Comparison of ENCODE assay signal across 1 cellular context in the genomic region with DNA sequence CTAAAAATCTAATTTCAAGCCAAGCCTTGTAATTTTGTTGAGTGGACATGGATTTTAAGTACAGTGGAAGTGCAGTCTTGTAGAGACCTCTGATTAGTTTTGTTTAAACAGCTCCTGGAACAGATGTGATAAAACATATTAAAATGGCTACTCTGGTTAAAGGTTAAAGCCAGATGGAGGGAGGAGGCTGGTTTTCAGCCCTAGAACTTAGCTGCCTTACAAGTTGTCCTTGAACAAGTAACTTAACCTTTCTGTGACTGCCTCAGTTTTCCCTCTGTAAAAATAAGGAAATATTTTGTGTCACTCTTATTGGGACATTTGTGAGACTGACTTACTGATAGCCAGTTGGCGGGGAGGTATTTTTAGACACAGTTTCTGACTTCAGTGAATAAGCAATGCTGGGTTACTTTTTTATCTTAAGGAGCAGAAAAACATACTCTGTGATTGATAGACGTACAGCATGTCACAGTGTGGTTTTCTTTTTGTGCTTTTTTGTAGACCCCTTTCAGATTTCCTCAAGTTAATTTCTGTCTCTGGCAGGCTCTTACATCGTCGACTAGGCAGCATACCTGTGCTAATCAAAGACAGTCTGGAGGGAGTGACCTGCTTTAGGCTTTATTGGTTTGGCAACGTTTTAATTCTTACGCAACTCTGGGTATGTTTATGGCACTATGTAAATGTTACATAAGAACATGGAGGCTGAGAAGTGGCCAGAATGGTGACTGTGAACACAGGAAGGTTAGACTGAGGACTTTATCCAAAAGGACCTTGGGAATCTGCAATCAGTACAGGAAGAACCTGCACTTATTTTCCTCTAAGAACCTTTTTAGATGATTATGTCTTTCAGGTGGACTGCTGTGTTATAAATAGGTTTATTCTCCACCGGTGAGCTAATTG.
TF ChIP-seq lines count a peak whose summit lies in the region.

No MANE protein-coding gene starts in this region.

TF ChIP-seq in GM23338, 12 proteins besides CTCF, POLR2A, EP300 and RAD21 (continued from another document):
- TF ChIP-seq, protein P1, sequence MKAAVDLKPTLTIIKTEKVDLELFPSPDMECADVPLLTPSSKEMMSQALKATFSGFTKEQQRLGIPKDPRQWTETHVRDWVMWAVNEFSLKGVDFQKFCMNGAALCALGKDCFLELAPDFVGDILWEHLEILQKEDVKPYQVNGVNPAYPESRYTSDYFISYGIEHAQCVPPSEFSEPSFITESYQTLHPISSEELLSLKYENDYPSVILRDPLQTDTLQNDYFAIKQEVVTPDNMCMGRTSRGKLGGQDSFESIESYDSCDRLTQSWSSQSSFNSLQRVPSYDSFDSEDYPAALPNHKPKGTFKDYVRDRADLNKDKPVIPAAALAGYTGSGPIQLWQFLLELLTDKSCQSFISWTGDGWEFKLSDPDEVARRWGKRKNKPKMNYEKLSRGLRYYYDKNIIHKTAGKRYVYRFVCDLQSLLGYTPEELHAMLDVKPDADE (IDR thresholded peaks at IDR 0.05): no peak
- TF ChIP-seq NANOG (IDR thresholded peaks at IDR 0.05; ENCODE audit: borderline replicate concordance) (no peak), CREB1 (CRISPR knock-in tag; IDR thresholded peaks at IDR 0.05; ENCODE audit: low read depth) (no peak), POLR2AphosphoS5 (IDR thresholded peaks at IDR 0.05; ENCODE audit: low read depth) (no peak)
- TF ChIP-seq, protein P2, sequence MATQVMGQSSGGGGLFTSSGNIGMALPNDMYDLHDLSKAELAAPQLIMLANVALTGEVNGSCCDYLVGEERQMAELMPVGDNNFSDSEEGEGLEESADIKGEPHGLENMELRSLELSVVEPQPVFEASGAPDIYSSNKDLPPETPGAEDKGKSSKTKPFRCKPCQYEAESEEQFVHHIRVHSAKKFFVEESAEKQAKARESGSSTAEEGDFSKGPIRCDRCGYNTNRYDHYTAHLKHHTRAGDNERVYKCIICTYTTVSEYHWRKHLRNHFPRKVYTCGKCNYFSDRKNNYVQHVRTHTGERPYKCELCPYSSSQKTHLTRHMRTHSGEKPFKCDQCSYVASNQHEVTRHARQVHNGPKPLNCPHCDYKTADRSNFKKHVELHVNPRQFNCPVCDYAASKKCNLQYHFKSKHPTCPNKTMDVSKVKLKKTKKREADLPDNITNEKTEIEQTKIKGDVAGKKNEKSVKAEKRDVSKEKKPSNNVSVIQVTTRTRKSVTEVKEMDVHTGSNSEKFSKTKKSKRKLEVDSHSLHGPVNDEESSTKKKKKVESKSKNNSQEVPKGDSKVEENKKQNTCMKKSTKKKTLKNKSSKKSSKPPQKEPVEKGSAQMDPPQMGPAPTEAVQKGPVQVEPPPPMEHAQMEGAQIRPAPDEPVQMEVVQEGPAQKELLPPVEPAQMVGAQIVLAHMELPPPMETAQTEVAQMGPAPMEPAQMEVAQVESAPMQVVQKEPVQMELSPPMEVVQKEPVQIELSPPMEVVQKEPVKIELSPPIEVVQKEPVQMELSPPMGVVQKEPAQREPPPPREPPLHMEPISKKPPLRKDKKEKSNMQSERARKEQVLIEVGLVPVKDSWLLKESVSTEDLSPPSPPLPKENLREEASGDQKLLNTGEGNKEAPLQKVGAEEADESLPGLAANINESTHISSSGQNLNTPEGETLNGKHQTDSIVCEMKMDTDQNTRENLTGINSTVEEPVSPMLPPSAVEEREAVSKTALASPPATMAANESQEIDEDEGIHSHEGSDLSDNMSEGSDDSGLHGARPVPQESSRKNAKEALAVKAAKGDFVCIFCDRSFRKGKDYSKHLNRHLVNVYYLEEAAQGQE (IDR thresholded peaks at IDR 0.05; ENCODE audit: unreplicated experiment): no peak
- TF ChIP-seq, protein P3, sequence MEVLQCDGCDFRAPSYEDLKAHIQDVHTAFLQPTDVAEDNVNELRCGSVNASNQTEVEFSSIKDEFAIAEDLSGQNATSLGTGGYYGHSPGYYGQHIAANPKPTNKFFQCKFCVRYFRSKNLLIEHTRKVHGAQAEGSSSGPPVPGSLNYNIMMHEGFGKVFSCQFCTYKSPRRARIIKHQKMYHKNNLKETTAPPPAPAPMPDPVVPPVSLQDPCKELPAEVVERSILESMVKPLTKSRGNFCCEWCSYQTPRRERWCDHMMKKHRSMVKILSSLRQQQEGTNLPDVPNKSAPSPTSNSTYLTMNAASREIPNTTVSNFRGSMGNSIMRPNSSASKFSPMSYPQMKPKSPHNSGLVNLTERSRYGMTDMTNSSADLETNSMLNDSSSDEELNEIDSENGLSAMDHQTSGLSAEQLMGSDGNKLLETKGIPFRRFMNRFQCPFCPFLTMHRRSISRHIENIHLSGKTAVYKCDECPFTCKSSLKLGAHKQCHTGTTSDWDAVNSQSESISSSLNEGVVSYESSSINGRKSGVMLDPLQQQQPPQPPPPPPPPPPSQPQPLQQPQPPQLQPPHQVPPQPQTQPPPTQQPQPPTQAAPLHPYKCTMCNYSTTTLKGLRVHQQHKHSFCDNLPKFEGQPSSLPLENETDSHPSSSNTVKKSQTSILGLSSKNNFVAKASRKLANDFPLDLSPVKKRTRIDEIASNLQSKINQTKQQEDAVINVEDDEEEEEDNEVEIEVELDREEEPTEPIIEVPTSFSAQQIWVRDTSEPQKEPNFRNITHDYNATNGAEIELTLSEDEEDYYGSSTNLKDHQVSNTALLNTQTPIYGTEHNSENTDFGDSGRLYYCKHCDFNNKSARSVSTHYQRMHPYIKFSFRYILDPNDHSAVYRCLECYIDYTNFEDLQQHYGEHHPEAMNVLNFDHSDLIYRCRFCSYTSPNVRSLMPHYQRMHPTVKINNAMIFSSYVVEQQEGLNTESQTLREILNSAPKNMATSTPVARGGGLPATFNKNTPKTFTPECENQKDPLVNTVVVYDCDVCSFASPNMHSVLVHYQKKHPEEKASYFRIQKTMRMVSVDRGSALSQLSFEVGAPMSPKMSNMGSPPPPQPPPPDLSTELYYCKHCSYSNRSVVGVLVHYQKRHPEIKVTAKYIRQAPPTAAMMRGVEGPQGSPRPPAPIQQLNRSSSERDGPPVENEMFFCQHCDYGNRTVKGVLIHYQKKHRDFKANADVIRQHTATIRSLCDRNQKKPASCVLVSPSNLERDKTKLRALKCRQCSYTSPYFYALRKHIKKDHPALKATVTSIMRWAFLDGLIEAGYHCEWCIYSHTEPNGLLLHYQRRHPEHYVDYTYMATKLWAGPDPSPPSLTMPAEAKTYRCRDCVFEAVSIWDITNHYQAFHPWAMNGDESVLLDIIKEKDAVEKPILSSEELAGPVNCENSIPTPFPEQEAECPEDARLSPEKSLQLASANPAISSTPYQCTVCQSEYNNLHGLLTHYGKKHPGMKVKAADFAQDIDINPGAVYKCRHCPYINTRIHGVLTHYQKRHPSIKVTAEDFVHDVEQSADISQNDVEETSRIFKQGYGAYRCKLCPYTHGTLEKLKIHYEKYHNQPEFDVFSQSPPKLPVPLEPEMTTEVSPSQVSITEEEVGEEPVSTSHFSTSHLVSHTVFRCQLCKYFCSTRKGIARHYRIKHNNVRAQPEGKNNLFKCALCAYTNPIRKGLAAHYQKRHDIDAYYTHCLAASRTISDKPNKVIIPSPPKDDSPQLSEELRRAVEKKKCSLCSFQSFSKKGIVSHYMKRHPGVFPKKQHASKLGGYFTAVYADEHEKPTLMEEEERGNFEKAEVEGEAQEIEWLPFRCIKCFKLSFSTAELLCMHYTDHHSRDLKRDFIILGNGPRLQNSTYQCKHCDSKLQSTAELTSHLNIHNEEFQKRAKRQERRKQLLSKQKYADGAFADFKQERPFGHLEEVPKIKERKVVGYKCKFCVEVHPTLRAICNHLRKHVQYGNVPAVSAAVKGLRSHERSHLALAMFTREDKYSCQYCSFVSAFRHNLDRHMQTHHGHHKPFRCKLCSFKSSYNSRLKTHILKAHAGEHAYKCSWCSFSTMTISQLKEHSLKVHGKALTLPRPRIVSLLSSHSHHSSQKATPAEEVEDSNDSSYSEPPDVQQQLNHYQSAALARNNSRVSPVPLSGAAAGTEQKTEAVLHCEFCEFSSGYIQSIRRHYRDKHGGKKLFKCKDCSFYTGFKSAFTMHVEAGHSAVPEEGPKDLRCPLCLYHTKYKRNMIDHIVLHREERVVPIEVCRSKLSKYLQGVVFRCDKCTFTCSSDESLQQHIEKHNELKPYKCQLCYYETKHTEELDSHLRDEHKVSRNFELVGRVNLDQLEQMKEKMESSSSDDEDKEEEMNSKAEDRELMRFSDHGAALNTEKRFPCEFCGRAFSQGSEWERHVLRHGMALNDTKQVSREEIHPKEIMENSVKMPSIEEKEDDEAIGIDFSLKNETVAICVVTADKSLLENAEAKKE (CRISPR knock-in tag; IDR thresholded peaks at IDR 0.05): no peak
